10 cellular contexts compared by ENCODE assay signal in genomic region chr16:50263940-50264929, GRCh38. TPM values are rescaled to one million over a fixed set of nuclear protein-coding genes. Genes with fewer than 3 reads are reported as not detected.
DNase-seq lines count a peak whose midpoint lies in the region; ATAC-seq and TF ChIP-seq lines count a peak whose summit lies in the region.
"Had no signal": no experiment of that assay in that cellular context is flagged by ENCODE, and none has a peak within 500 bp of the region (broad histone marks: within the 10 kb centered on the region; RNA-seq: fewer than 3 reads in every experiment).

No MANE protein-coding gene starts in this region.

- H3K9me3 Mint-ChIP-seq in activated CD4-positive, alpha-beta T cell treated with anti-CD3 and anti-CD28 coated beads, Interleukin-2, amount 10 ng/mL, durations not matched to agents 7 days and 5 days, result no peaks in the 10 kb centered on the region
- H3K9me3 Mint-ChIP-seq in activated CD4-positive, alpha-beta memory T cell treated with anti-CD3 and anti-CD28 coated beads, Interleukin-2, amount 10 ng/mL, durations not matched to agents 7 days and 5 days, result no peaks in the 10 kb centered on the region

- no peaks in the 10 kb centered on the region for H3K9me3 ChIP-seq in osteoblast (ENCODE audit: low read depth, low read length)
- H3K9me3 ChIP-seq: thyroid gland had no signal

- H2AFZ ChIP-seq in osteoblast (ENCODE audit: low read length), result no peak overlapping the region

- TF ChIP-seq CTCF in osteoblast (IDR thresholded peaks at IDR 0.05; ENCODE audit: extremely low read depth, low read depth, low read length), result no peak

- POLR2A ChIA-PET in activated CD4-positive, alpha-beta T cell treated with anti-CD3 and anti-CD28 coated beads, Interleukin-2, amount 10 ng/mL, durations not matched to agents 7 days and 5 days (lab: Charles Lee), result no interaction called here
- POLR2A ChIA-PET in activated CD4-positive, alpha-beta memory T cell treated with anti-CD3 and anti-CD28 coated beads, Interleukin-2, amount 10 ng/mL, durations not matched to agents 7 days and 5 days (lab: Charles Lee), result interaction anchor here (1.0 to 37.2 kb wide), 5 partner anchors 7 to 112 kb away, joined by 4 to 686 read pairs (median 5); partner anchors contain the start of genes ADCY7 and TENT4B

- H3K4me3 ChIP-seq in osteoblast (ENCODE audit: insufficient read depth, low read length), result no peak overlapping the region
- H3K4me3 ChIP-seq: thyroid gland had no signal

- ATAC-seq in HG02884 (IDR thresholded peaks at IDR 0.05; ENCODE audit: unreplicated experiment) (peak; percentile 36), GM21526 (IDR thresholded peaks at IDR 0.05; ENCODE audit: low FRiP score, unreplicated experiment) (no peak)
- ATAC-seq: right cardiac atrium had no signal

- H3K27ac Mint-ChIP-seq in activated CD4-positive, alpha-beta T cell treated with anti-CD3 and anti-CD28 coated beads, Interleukin-2, amount 10 ng/mL, durations not matched to agents 7 days and 5 days, result peak overlapping the region; percentile 67
- H3K27ac Mint-ChIP-seq in activated CD4-positive, alpha-beta memory T cell treated with anti-CD3 and anti-CD28 coated beads, Interleukin-2, amount 10 ng/mL, durations not matched to agents 7 days and 5 days, result peak overlapping the region; percentile 91

- peaks cover 4% of the 10 kb centered on the region for H3K27me3 Mint-ChIP-seq in activated CD4-positive, alpha-beta T cell treated with anti-CD3 and anti-CD28 coated beads, Interleukin-2, amount 10 ng/mL, durations not matched to agents 7 days and 5 days
- no peaks in the 10 kb centered on the region for H3K27me3 Mint-ChIP-seq in activated CD4-positive, alpha-beta memory T cell treated with anti-CD3 and anti-CD28 coated beads, Interleukin-2, amount 10 ng/mL, durations not matched to agents 7 days and 5 days

- peaks cover 62% of the 10 kb centered on the region for H3K4me1 Mint-ChIP-seq in activated CD4-positive, alpha-beta T cell treated with anti-CD3 and anti-CD28 coated beads, Interleukin-2, amount 10 ng/mL, durations not matched to agents 7 days and 5 days
- peaks cover 64% of the 10 kb centered on the region for H3K4me1 Mint-ChIP-seq in activated CD4-positive, alpha-beta memory T cell treated with anti-CD3 and anti-CD28 coated beads, Interleukin-2, amount 10 ng/mL, durations not matched to agents 7 days and 5 days

- peaks cover 35% of the 10 kb centered on the region for H3K4me1 ChIP-seq in osteoblast (ENCODE audit: insufficient read depth, low read length)

- no peak for DNase-seq in activated CD4-positive, alpha-beta T cell treated with anti-CD3 and anti-CD28 coated beads, Interleukin-2, amount 10 ng/mL, durations not matched to agents 7 days and 5 days
- DNase-seq in activated CD4-positive, alpha-beta T cell treated with anti-CD3 and anti-CD28 coated beads, Interleukin-2, amount 50 U/mL, for 1 hour, result no peak
- no peak for DNase-seq in activated CD4-positive, alpha-beta memory T cell treated with anti-CD3 and anti-CD28 coated beads, Interleukin-2, amount 10 ng/mL, durations not matched to agents 7 days and 5 days
- DNase-seq in osteoblast (ENCODE audit: insufficient read length, low spot score, missing footprints) (peak; percentile 51), NCI-H1417 (lab: John Stamatoyannopoulos, UW) (no peak), GOT3 (lab: John Stamatoyannopoulos, UW) (no peak)
- DNase-seq: thyroid gland had no signal

- H3K27me3 ChIP-seq in osteoblast (ENCODE audit: insufficient read depth, low read length), result no peaks in the 10 kb centered on the region
- H3K27me3 ChIP-seq: thyroid gland had no signal

- H4K20me1 ChIP-seq in osteoblast (ENCODE audit: insufficient read depth, low read length), result peaks cover 4% of the 10 kb centered on the region

- H3K27ac ChIP-seq in osteoblast (ENCODE audit: low read depth, low read length), result no peak overlapping the region
- H3K27ac ChIP-seq: thyroid gland had no signal

- no peaks in the 10 kb centered on the region for H3K36me3 ChIP-seq in osteoblast (ENCODE audit: insufficient read depth, low read length)
- H3K36me3 ChIP-seq: thyroid gland had no signal

- no peak overlapping the region for H3K4me2 ChIP-seq in osteoblast (ENCODE audit: insufficient read depth, low read length)

- CTCF ChIA-PET in activated CD4-positive, alpha-beta T cell treated with anti-CD3 and anti-CD28 coated beads, Interleukin-2, amount 10 ng/mL, durations not matched to agents 7 days and 5 days (lab: Charles Lee), result interaction anchor here (0.7 to 4.5 kb wide), 5 partner anchors 10 to 401 kb away, joined by 3 to 21 read pairs (median 3); partner anchors contain the start of gene CNEP1R1
- CTCF ChIA-PET in activated CD4-positive, alpha-beta memory T cell treated with anti-CD3 and anti-CD28 coated beads, Interleukin-2, amount 10 ng/mL, durations not matched to agents 7 days and 5 days (lab: Charles Lee), result interaction anchor here (4.1 to 5.5 kb wide), 2 partner anchors 10 to 15 kb away, joined by 34 to 37 read pairs; no protein-coding TSS in a partner anchor

- peaks cover 15% of the 10 kb centered on the region for H3K36me3 Mint-ChIP-seq in activated CD4-positive, alpha-beta T cell treated with anti-CD3 and anti-CD28 coated beads, Interleukin-2, amount 10 ng/mL, durations not matched to agents 7 days and 5 days (ENCODE audit: low read depth)
- H3K36me3 Mint-ChIP-seq in activated CD4-positive, alpha-beta memory T cell treated with anti-CD3 and anti-CD28 coated beads, Interleukin-2, amount 10 ng/mL, durations not matched to agents 7 days and 5 days (ENCODE audit: low read depth), result peaks cover 48% of the 10 kb centered on the region

- H3K4me3 Mint-ChIP-seq in activated CD4-positive, alpha-beta T cell treated with anti-CD3 and anti-CD28 coated beads, Interleukin-2, amount 10 ng/mL, durations not matched to agents 7 days and 5 days, result no peak overlapping the region
- H3K4me3 Mint-ChIP-seq in activated CD4-positive, alpha-beta memory T cell treated with anti-CD3 and anti-CD28 coated beads, Interleukin-2, amount 10 ng/mL, durations not matched to agents 7 days and 5 days, result no peak overlapping the region

- peaks cover 46% of the 10 kb centered on the region for H3K79me2 ChIP-seq in osteoblast (ENCODE audit: insufficient read depth, low read length)

RNA-seq across cellular contexts. Expression of gene ADCY7, which starts 2.1 kb away (rescaled TPM):
- 100 to 1,000 TPM; 197 to 255 TPM for total RNA-seq in activated CD4-positive, alpha-beta T cell treated with anti-CD3 and anti-CD28 coated beads, Interleukin-2, amount 10 ng/mL, durations not matched to agents 7 days and 5 days
- total RNA-seq in activated CD4-positive, alpha-beta memory T cell treated with anti-CD3 and anti-CD28 coated beads, Interleukin-2, amount 10 ng/mL, durations not matched to agents 7 days and 5 days, result 100 to 1,000 TPM; 266 to 270 TPM
- total RNA-seq in osteoblast, result 49.5 and 51.0 TPM in 2 replicates
